Comparison of ENCODE assay signal across 24 cellular contexts in genomic region chr6:1464796-1465348, GRCh38.
"Had no signal": no experiment of that assay in that cellular context is flagged by ENCODE, and none has a peak within 500 bp of the region (broad histone marks: within the 10 kb centered on the region; RNA-seq: fewer than 3 reads in every experiment).

No MANE protein-coding gene starts in this region.

- H3K36me3 ChIP-seq: brain microvascular endothelial cell, esophagus squamous epithelium, right lobe of liver, stomach had no signal

- H3K4me3 Mint-ChIP-seq: activated CD8-positive, alpha-beta T cell treated with anti-CD3 and anti-CD28 coated beads for 36 hours; activated naive CD4-positive, alpha-beta T cell treated with anti-CD3 and anti-CD28 coated beads for 36 hours; activated naive CD8-positive, alpha-beta T cell treated with anti-CD3 and anti-CD28 coated beads, Interleukin-2, amount 50 U/mL, for 24 hours; activated T-cell treated with anti-CD3 and anti-CD28 coated beads, Interleukin-2, amount 50 U/mL, for 4 hours; immature natural killer cell; naive thymus-derived CD8-positive, alpha-beta T cell; stimulated activated effector memory CD8-positive, alpha-beta T cell treated with anti-CD3 and anti-CD28 coated beads, Interleukin-12 subunit alpha, Interleukin-12 subunit beta, amount 100 ng/mL, for 72 hours had no signal

- H3K4me1 Mint-ChIP-seq: activated naive CD8-positive, alpha-beta T cell treated with anti-CD3 and anti-CD28 coated beads, Interleukin-2, amount 50 U/mL, for 24 hours; immature natural killer cell; stimulated activated effector memory CD8-positive, alpha-beta T cell treated with anti-CD3 and anti-CD28 coated beads, Interleukin-12 subunit alpha, Interleukin-12 subunit beta, amount 100 ng/mL, for 72 hours had no signal

- H3K9me3 ChIP-seq: esophagus squamous epithelium, mucosa of descending colon, psoas muscle, right lobe of liver, stomach had no signal

- H3K4me3 ChIP-seq: esophagus squamous epithelium, mucosa of descending colon, psoas muscle, right lobe of liver, stomach had no signal

- H3K27me3 ChIP-seq: brain microvascular endothelial cell, right lobe of liver had no signal

- DNase-seq: activated CD4-positive, alpha-beta T cell treated with anti-CD3 and anti-CD28 coated beads for 48 hours; activated CD4-positive, CD25-positive, alpha-beta regulatory T cell; activated CD8-positive, alpha-beta T cell treated with anti-CD3 and anti-CD28 coated beads for 36 hours; activated naive CD4-positive, alpha-beta T cell treated with anti-CD3 and anti-CD28 coated beads for 36 hours; activated naive CD8-positive, alpha-beta T cell treated with anti-CD3 and anti-CD28 coated beads, Interleukin-2, amount 50 U/mL, for 24 hours; activated T-cell treated with anti-CD3 and anti-CD28 coated beads, Interleukin-2, amount 50 U/mL, for 4 hours; anterior cingulate cortex; brain microvascular endothelial cell; cerebellar nuclear complex; cortex of kidney; effector CD4-positive, alpha-beta T cell; esophagus squamous epithelium; immature natural killer cell; left ventricle myocardium superior; mesenchymal stem cell; mucosa of descending colon; naive thymus-derived CD8-positive, alpha-beta T cell; psoas muscle; right lobe of liver; stimulated activated CD4-positive, alpha-beta T cell treated with anti-CD3 and anti-CD28 coated beads, Interleukin-4, amount 100 ng/mL, for 24 hours; stomach; T-helper 9 cell; trophoblast cell had no signal

- H3K9me3 Mint-ChIP-seq: activated CD8-positive, alpha-beta T cell treated with anti-CD3 and anti-CD28 coated beads for 36 hours; activated naive CD4-positive, alpha-beta T cell treated with anti-CD3 and anti-CD28 coated beads for 36 hours; activated naive CD8-positive, alpha-beta T cell treated with anti-CD3 and anti-CD28 coated beads, Interleukin-2, amount 50 U/mL, for 24 hours; activated T-cell treated with anti-CD3 and anti-CD28 coated beads, Interleukin-2, amount 50 U/mL, for 4 hours; immature natural killer cell; stimulated activated effector memory CD8-positive, alpha-beta T cell treated with anti-CD3 and anti-CD28 coated beads, Interleukin-12 subunit alpha, Interleukin-12 subunit beta, amount 100 ng/mL, for 72 hours had no signal

- H3K36me3 Mint-ChIP-seq: immature natural killer cell; naive thymus-derived CD8-positive, alpha-beta T cell; stimulated activated effector memory CD8-positive, alpha-beta T cell treated with anti-CD3 and anti-CD28 coated beads, Interleukin-12 subunit alpha, Interleukin-12 subunit beta, amount 100 ng/mL, for 72 hours had no signal

- H3K27ac Mint-ChIP-seq: activated CD8-positive, alpha-beta T cell treated with anti-CD3 and anti-CD28 coated beads for 36 hours; activated naive CD4-positive, alpha-beta T cell treated with anti-CD3 and anti-CD28 coated beads for 36 hours; activated naive CD8-positive, alpha-beta T cell treated with anti-CD3 and anti-CD28 coated beads, Interleukin-2, amount 50 U/mL, for 24 hours; immature natural killer cell; stimulated activated effector memory CD8-positive, alpha-beta T cell treated with anti-CD3 and anti-CD28 coated beads, Interleukin-12 subunit alpha, Interleukin-12 subunit beta, amount 100 ng/mL, for 72 hours had no signal

- H3K4me1 ChIP-seq: psoas muscle, right lobe of liver, stomach had no signal

- H3K27ac ChIP-seq: brain microvascular endothelial cell, esophagus squamous epithelium, psoas muscle, right lobe of liver, stomach had no signal

- ATAC-seq: activated CD8-positive, alpha-beta T cell treated with anti-CD3 and anti-CD28 coated beads for 36 hours; activated naive CD8-positive, alpha-beta T cell treated with anti-CD3 and anti-CD28 coated beads, Interleukin-2, amount 50 U/mL, for 24 hours; activated T-cell treated with anti-CD3 and anti-CD28 coated beads, Interleukin-2, amount 50 U/mL, for 4 hours; left ventricle myocardium superior; mucosa of descending colon; naive thymus-derived CD8-positive, alpha-beta T cell; psoas muscle; right lobe of liver; stimulated activated effector memory CD8-positive, alpha-beta T cell treated with anti-CD3 and anti-CD28 coated beads, Interleukin-12 subunit alpha, Interleukin-12 subunit beta, amount 100 ng/mL, for 72 hours had no signal
